Comparison of ENCODE assay signal across 29 cellular contexts in the genomic region with DNA sequence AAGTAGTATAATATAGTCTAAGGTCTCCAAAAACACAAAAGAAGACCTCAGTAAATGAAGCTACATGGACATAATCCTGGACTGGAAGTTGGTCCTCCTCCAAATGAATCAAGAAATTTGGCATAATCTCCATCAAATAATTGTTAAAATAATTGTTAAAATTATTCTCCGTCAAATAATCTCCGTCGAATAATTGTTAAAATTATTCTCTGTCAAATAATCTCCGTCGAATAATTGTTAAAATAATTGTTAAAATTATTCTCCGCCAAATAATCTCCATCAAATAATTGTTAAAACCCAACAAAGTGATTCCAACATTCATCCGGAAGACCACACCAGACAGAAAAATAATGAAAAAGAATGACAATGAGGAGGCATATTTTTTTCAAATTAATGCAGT.
"Had no signal": no experiment of that assay in that cellular context is flagged by ENCODE, and none has a peak within 500 bp of the region (broad histone marks: within the 10 kb centered on the region; RNA-seq: fewer than 3 reads in every experiment).

No MANE protein-coding gene starts in this region.

- H3K4me3 Mint-ChIP-seq: stimulated activated effector memory CD8-positive, alpha-beta T cell treated with anti-CD3 and anti-CD28 coated beads, Interleukin-12 subunit alpha, Interleukin-12 subunit beta, amount 100 ng/mL, for 72 hours; stimulated activated memory B cell treated with anti-CD40 and anti-IgM and Interleukin-4, amounts not matched to agents 10 μg/mL and 1 μg/mL and 100 μg/mL, for 72 hours; stimulated activated naive B cell treated with anti-CD40 and anti-IgM and Interleukin-4, amounts not matched to agents 10 μg/mL and 1 μg/mL and 100 μg/mL, for 72 hours; stimulated activated naive CD8-positive, alpha-beta T cell treated with anti-CD3 and anti-CD28 coated beads, Interleukin-15, amount 100 ng/mL, for 72 hours; stimulated activated naive CD8-positive, alpha-beta T cell treated with anti-CD3 and anti-CD28 coated beads, Interleukin-15, Interleukin-2, amounts not matched to agents 100 ng/mL and 50 ng/mL, for 24 hours; type B pancreatic cell had no signal

- H3K27me3 ChIP-seq: stomach, suprapubic skin, testis, thyroid gland, tibial artery, tibial nerve, transverse colon, upper lobe of left lung, upper lobe of right lung, uterus, vagina had no signal

- H3K27ac ChIP-seq: stomach, suprapubic skin, testis, thoracic aorta, thyroid gland, tibial artery, tibial nerve, transverse colon, upper lobe of left lung, upper lobe of right lung, vagina had no signal

- H3K4me3 ChIP-seq: stomach, suprapubic skin, testis, thoracic aorta, thyroid gland, tibial artery, tibial nerve, transverse colon, upper lobe of left lung, upper lobe of right lung, uterus, vagina had no signal

- H3K9me3 ChIP-seq: stomach, suprapubic skin, testis, thoracic aorta, thyroid gland, tibial artery, tibial nerve, transverse colon, upper lobe of left lung, upper lobe of right lung, uterus, vagina had no signal

- DNase-seq: stimulated activated CD4-positive, alpha-beta T cell treated with anti-CD3 and anti-CD28 coated beads, Interleukin-2, amount 100 ng/mL, for 48 hours; stimulated activated CD4-positive, alpha-beta T cell treated with anti-CD3 and anti-CD28 coated beads, Interleukin-4, amount 100 ng/mL, for 1 hour; stimulated activated CD4-positive, alpha-beta T cell treated with anti-CD3 and anti-CD28 coated beads, Interleukin-4, amount 100 ng/mL, for 24 hours; stimulated activated CD4-positive, alpha-beta T cell treated with anti-CD3 and anti-CD28 coated beads, Interleukin-4, amount 100 ng/mL, for 4 hours; stimulated activated CD8-positive, alpha-beta memory T cell treated with anti-CD3 and anti-CD28 coated beads, Interleukin-4, amount 100 ng/mL, for 48 hours; stimulated activated naive B cell treated with anti-CD40 and anti-IgM and Interleukin-4, amounts not matched to agents 10 μg/mL and 1 μg/mL and 100 μg/mL, for 72 hours; stimulated activated naive CD4-positive, alpha-beta T cell; stimulated activated naive CD4-positive, alpha-beta T cell treated with Interleukin-2 at 50 U/mL for 16 hours; stimulated activated naive CD8-positive, alpha-beta T cell treated with anti-CD3 and anti-CD28 coated beads, Interleukin-15, amount 100 ng/mL, for 72 hours; stimulated activated naive CD8-positive, alpha-beta T cell treated with anti-CD3 and anti-CD28 coated beads, Interleukin-15, Interleukin-2, amounts not matched to agents 100 U/mL and 50 U/mL, for 24 hours; stomach; substantia nigra; testis; thyroid gland; tibial artery; transverse colon; trophoblast cell; upper lobe of left lung; upper lobe of right lung; uterus had no signal

- H3K27me3 Mint-ChIP-seq: stimulated activated naive CD8-positive, alpha-beta T cell treated with anti-CD3 and anti-CD28 coated beads, Interleukin-15, amount 100 ng/mL, for 72 hours; stimulated activated naive CD8-positive, alpha-beta T cell treated with anti-CD3 and anti-CD28 coated beads, Interleukin-15, Interleukin-2, amounts not matched to agents 100 ng/mL and 50 ng/mL, for 24 hours; type B pancreatic cell had no signal

- H3K27ac Mint-ChIP-seq: stimulated activated effector memory CD8-positive, alpha-beta T cell treated with anti-CD3 and anti-CD28 coated beads, Interleukin-12 subunit alpha, Interleukin-12 subunit beta, amount 100 ng/mL, for 72 hours; stimulated activated memory B cell treated with anti-CD40 and anti-IgM and Interleukin-4, amounts not matched to agents 10 μg/mL and 1 μg/mL and 100 μg/mL, for 72 hours; stimulated activated naive B cell treated with anti-CD40 and anti-IgM and Interleukin-4, amounts not matched to agents 10 μg/mL and 1 μg/mL and 100 μg/mL, for 72 hours; stimulated activated naive CD8-positive, alpha-beta T cell treated with anti-CD3 and anti-CD28 coated beads, Interleukin-15, amount 100 ng/mL, for 72 hours; stimulated activated naive CD8-positive, alpha-beta T cell treated with anti-CD3 and anti-CD28 coated beads, Interleukin-15, Interleukin-2, amounts not matched to agents 100 ng/mL and 50 ng/mL, for 24 hours; type B pancreatic cell had no signal

- H3K36me3 ChIP-seq: stomach, suprapubic skin, thoracic aorta, thyroid gland, tibial artery, tibial nerve, transverse colon, upper lobe of left lung, upper lobe of right lung, uterus, vagina had no signal

- H3K4me1 ChIP-seq: stomach, suprapubic skin, testis, thyroid gland, tibial artery, transverse colon, upper lobe of left lung, upper lobe of right lung had no signal

- FAIRE-seq: urothelium cell line had no signal

- ATAC-seq: stimulated activated effector memory CD8-positive, alpha-beta T cell treated with anti-CD3 and anti-CD28 coated beads, Interleukin-12 subunit alpha, Interleukin-12 subunit beta, amount 100 ng/mL, for 72 hours; stimulated activated memory B cell treated with anti-CD40 and anti-IgM and Interleukin-4, amounts not matched to agents 10 μg/mL and 1 μg/mL and 100 μg/mL, for 72 hours; stimulated activated naive B cell treated with anti-CD40 and anti-IgM and Interleukin-4, amounts not matched to agents 10 μg/mL and 1 μg/mL and 100 μg/mL, for 72 hours; stimulated activated naive CD8-positive, alpha-beta T cell treated with anti-CD3 and anti-CD28 coated beads, Interleukin-15, amount 100 ng/mL, for 72 hours; stimulated activated naive CD8-positive, alpha-beta T cell treated with anti-CD3 and anti-CD28 coated beads, Interleukin-15, Interleukin-2, amounts not matched to agents 100 U/mL and 50 U/mL, for 24 hours; upper lobe of right lung had no signal

- H3K9me3 Mint-ChIP-seq: stimulated activated effector memory CD8-positive, alpha-beta T cell treated with anti-CD3 and anti-CD28 coated beads, Interleukin-12 subunit alpha, Interleukin-12 subunit beta, amount 100 ng/mL, for 72 hours; stimulated activated memory B cell treated with anti-CD40 and anti-IgM and Interleukin-4, amounts not matched to agents 10 μg/mL and 1 μg/mL and 100 μg/mL, for 72 hours; stimulated activated naive CD8-positive, alpha-beta T cell treated with anti-CD3 and anti-CD28 coated beads, Interleukin-15, amount 100 ng/mL, for 72 hours; stimulated activated naive CD8-positive, alpha-beta T cell treated with anti-CD3 and anti-CD28 coated beads, Interleukin-15, Interleukin-2, amounts not matched to agents 100 ng/mL and 50 ng/mL, for 24 hours; type B pancreatic cell had no signal

- H3K4me1 Mint-ChIP-seq: stimulated activated effector memory CD8-positive, alpha-beta T cell treated with anti-CD3 and anti-CD28 coated beads, Interleukin-12 subunit alpha, Interleukin-12 subunit beta, amount 100 ng/mL, for 72 hours; stimulated activated memory B cell treated with anti-CD40 and anti-IgM and Interleukin-4, amounts not matched to agents 10 μg/mL and 1 μg/mL and 100 μg/mL, for 72 hours; stimulated activated naive B cell treated with anti-CD40 and anti-IgM and Interleukin-4, amounts not matched to agents 10 μg/mL and 1 μg/mL and 100 μg/mL, for 72 hours; stimulated activated naive CD8-positive, alpha-beta T cell treated with anti-CD3 and anti-CD28 coated beads, Interleukin-15, amount 100 ng/mL, for 72 hours had no signal

- H3K36me3 Mint-ChIP-seq: stimulated activated effector memory CD8-positive, alpha-beta T cell treated with anti-CD3 and anti-CD28 coated beads, Interleukin-12 subunit alpha, Interleukin-12 subunit beta, amount 100 ng/mL, for 72 hours; stimulated activated memory B cell treated with anti-CD40 and anti-IgM and Interleukin-4, amounts not matched to agents 10 μg/mL and 1 μg/mL and 100 μg/mL, for 72 hours; stimulated activated naive B cell treated with anti-CD40 and anti-IgM and Interleukin-4, amounts not matched to agents 10 μg/mL and 1 μg/mL and 100 μg/mL, for 72 hours; type B pancreatic cell had no signal
